In genomic region chr15:40499931-40500330, GRCh38 we compare ENCODE assay signal across 26 cellular contexts.
"Had no signal": no experiment of that assay in that cellular context is flagged by ENCODE, and none has a peak within 500 bp of the region (broad histone marks: within the 10 kb centered on the region; RNA-seq: fewer than 3 reads in every experiment).

No MANE protein-coding gene starts in this region.

- H3K9me3 ChIP-seq: adrenal gland, Peyer's patch, SJSA1 had no signal

- H3K4me3 ChIP-seq: adrenal gland, Peyer's patch, SJSA1 had no signal

- H3K4me1 ChIP-seq: adrenal gland, Peyer's patch had no signal

- H3K27ac ChIP-seq: adrenal gland, Peyer's patch, RWPE1, SJSA1 had no signal

- H3K36me3 ChIP-seq: adrenal gland, Peyer's patch, SJSA1 had no signal

- DNase-seq: activated CD4-positive, alpha-beta T cell treated with anti-CD3 and anti-CD28 coated beads for 4 hours; activated CD8-positive, alpha-beta memory T cell treated with anti-CD3 and anti-CD28 coated beads, Interleukin-2, amount 50 U/mL, for 4 hours; activated CD8-positive, alpha-beta T cell treated with anti-CD3 and anti-CD28 coated beads for 36 hours; activated gamma-delta T cell treated with Interleukin-2 at 50 U/mL for 16 hours; activated naive CD4-positive, alpha-beta T cell treated with anti-CD3 and anti-CD28 coated beads, Interleukin-2, amount 10 ng/mL, durations not matched to agents 7 days and 5 days; activated naive CD8-positive, alpha-beta T cell treated with anti-CD3 and anti-CD28 coated beads, Interleukin-2, amount 10 ng/mL, durations not matched to agents 7 days and 5 days; activated T-cell treated with anti-CD3 and anti-CD28 coated beads, Interleukin-2, amount 50 U/mL, for 72 hours; adrenal gland; anterior cingulate cortex; caudate nucleus; KBM-7; MM.1S; NCI-H1105; NCI-H1436; NCI-H1694 treated with DMSO at 0.1 percent for 48 hours; NCI-H2029 treated with DMSO at 0.1 percent for 48 hours; NCI-H446; NCI-H524 treated with DMSO at 0.1 percent for 48 hours; NCI-H774; NK-92 treated with Interleukin-12 subunit alpha and Interleukin-12 subunit beta, amount 100 ng/mL, for 24 hours; OCI-M1; Peyer's patch; SHP77; SW 1271 had no signal

- H3K27me3 ChIP-seq: adrenal gland, Peyer's patch had no signal
